1 cellular context compared by ENCODE assay signal in genomic region chr7:131501930-131502685, GRCh38.
TF ChIP-seq lines count a peak whose summit lies in the region.

No MANE protein-coding gene starts in this region.

TF ChIP-seq in HepG2, 621 proteins besides CTCF, POLR2A, EP300 and RAD21 (continued from another document):
- no peak for TF ChIP-seq ZNF503 (CRISPR knock-in tag; IDR thresholded peaks at IDR 0.05)
